In genomic region chr7:112391841-112392286, GRCh38 we compare ENCODE assay signal across 8 cellular contexts. TPM values are rescaled to one million over a fixed set of nuclear protein-coding genes. Genes with fewer than 3 reads are reported as not detected.
A peak's percentile ranks its signal among the peaks of the same experiment; 100 is the strongest.
DNase-seq lines count a peak whose midpoint lies in the region; ATAC-seq, FAIRE-seq and TF ChIP-seq lines count a peak whose summit lies in the region.
"Not testable (repeated sequence)": the region's sequence is repeated elsewhere in the genome, so short reads cannot be mapped to it uniquely, and the experiment has no call there.

No MANE protein-coding gene starts in this region.

- not testable (repeated sequence) for H2BK12ac ChIP-seq in H1 (ENCODE audit: low read depth, low read length)

- not testable (repeated sequence) for H3K27me3 Mint-ChIP-seq in IgD-negative memory B cell

- peak overlapping the region in 1 of 3 donors; percentile 58 for H3K27ac Mint-ChIP-seq in IgD-negative memory B cell

- not testable (repeated sequence) for H3K23me2 ChIP-seq in H1 (ENCODE audit: low read depth, low read length)

- not testable (repeated sequence) for H3K9me3 Mint-ChIP-seq in IgD-negative memory B cell

- H2AFZ ChIP-seq in OCI-LY3 (ENCODE audit: low read depth, low read length) = peak overlapping the region; percentile 76
- H2AFZ ChIP-seq in H1 (ENCODE audit: low read length) = 0 out of 2 replicates have a peak overlapping the region, but pooled peaks have one; percentile 7

- not testable (repeated sequence) for H2BK20ac ChIP-seq in H1 (ENCODE audit: low read length)

- H4K20me1 ChIP-seq in BLaER1 treated with 17β-estradiol and CSF1 and Interleukin-3, amounts not matched to agents 10 nM and 100 nM; OCI-LY3 (ENCODE audit: insufficient read depth, low read length); H1 (replicated peaks in 1 of 2; ENCODE audit: control insufficient read depth in 1 of 2, insufficient read depth in 2 of 2, low read length in 2 of 2): not testable (repeated sequence)

- H4K91ac ChIP-seq in H1 (replicated peaks; ENCODE audit: insufficient read length, low read length) = peak overlapping the region; percentile 90

- not testable (repeated sequence) for H3K79me1 ChIP-seq in H1 (ENCODE audit: low read depth, low read length)

- not testable (repeated sequence) for H4K8ac ChIP-seq in H1 (ENCODE audit: extremely low read depth, insufficient read depth, low read length)

- peak overlapping the region; percentile 95 for H4K5ac ChIP-seq in H1 (ENCODE audit: insufficient read length, low read depth, low read length)

- H3K79me2 ChIP-seq in OCI-LY3 (ENCODE audit: low read length); H1 (ENCODE audit: control insufficient read depth in 1 of 2, insufficient read depth in 2 of 2, low read length in 2 of 2): not testable (repeated sequence)

- not testable (repeated sequence) for H3K36me3 Mint-ChIP-seq in IgD-negative memory B cell

- H3K9me3 ChIP-seq in BLaER1 treated with 17β-estradiol and CSF1 and Interleukin-3, amounts not matched to agents 10 nM and 100 nM (replicated peaks in 1 of 11) = peaks cover 0 to 11% (median 0%) of the 10 kb centered on the region in 11 experiments; a peak in 1 of 22 replicates
- H3K9me3 ChIP-seq in OCI-LY3 (ENCODE audit: insufficient read depth, low read length); H1 (ENCODE audit: insufficient read depth in 2 of 2, low read depth in 1 of 2, low read length in 1 of 2): not testable (repeated sequence)

- H2BK15ac ChIP-seq in H1 (ENCODE audit: low read length) = not testable (repeated sequence)

- H3K18ac ChIP-seq in H1 (ENCODE audit: extremely low read depth, low read length) = 0 out of 2 replicates have a peak overlapping the region, but pooled peaks have one; percentile 40

- H3K36me3 ChIP-seq in BLaER1 treated with 17β-estradiol and CSF1 and Interleukin-3, amounts not matched to agents 10 nM and 100 nM; OCI-LY3 (replicated peaks; ENCODE audit: low read depth, low read length); H1 (ENCODE audit: control insufficient read depth in 2 of 4, insufficient read depth in 4 of 4, low read length in 3 of 4): not testable (repeated sequence)

- not testable (repeated sequence) for FAIRE-seq in H1 (lab: Jason Lieb, UNC)

- H3K56ac ChIP-seq in H1 (replicated peaks; ENCODE audit: insufficient read length, low read depth, low read length) = not testable (repeated sequence)

- CTCF ChIA-PET in H1 (lab: Charles Lee; ENCODE audit: partially characterized antibody) = interaction anchor here (0.9 kb wide), 1 partner anchor 39 kb away, joined by 3 read pairs; no protein-coding TSS in a partner anchor

- not testable (repeated sequence) for H3K4ac ChIP-seq in H1 (replicated peaks; ENCODE audit: insufficient read length, low read depth, low read length)

- H3K4me1 Mint-ChIP-seq in IgD-negative memory B cell = not testable (repeated sequence)

- not testable (repeated sequence) for H3K23ac ChIP-seq in H1 (ENCODE audit: insufficient read length)

- not testable (repeated sequence) for H2BK5ac ChIP-seq in H1 (ENCODE audit: low read depth, low read length)

- H3K4me1 ChIP-seq in BLaER1 treated with 17β-estradiol and CSF1 and Interleukin-3, amounts not matched to agents 10 nM and 100 nM = peaks cover 5 to 12% (median 8%) of the 10 kb centered on the region in 10 experiments; a peak in 17 of 20 replicates
- H3K4me1 ChIP-seq in OCI-LY3 (ENCODE audit: low read length); H1 (replicated peaks in 1 of 4; ENCODE audit: control insufficient read depth in 3 of 4, insufficient read depth in 4 of 4, low read length in 3 of 4): not testable (repeated sequence)

- POLR2A ChIA-PET in H1 (lab: Charles Lee; ENCODE audit: partially characterized antibody) = not testable (repeated sequence)

- H3K9ac ChIP-seq in BLaER1 treated with 17β-estradiol and CSF1 and Interleukin-3, amounts not matched to agents 10 nM and 100 nM = peak overlapping the region; percentile 73 to 89 (median 82)
- H3K9ac ChIP-seq in OCI-LY3 (ENCODE audit: low read length) (peak overlapping the region; percentile 68), H1 (replicated peaks in 1 of 4; ENCODE audit: extremely low read depth in 1 of 4, low read depth in 3 of 4, low read length in 3 of 4) (peak overlapping the region in 3 of 4 experiments; percentile 31 to 78 (median 76); a peak in 3 of 7 replicates)

- not testable (repeated sequence) for TF ChIP-seq EP300 in H1 (IDR thresholded peaks at IDR 0.05; ENCODE audit: borderline replicate concordance in 1 of 2, low read depth in 2 of 2, low read length in 2 of 2)

- not testable (repeated sequence) for H3K27me3 ChIP-seq in BLaER1 treated with 17β-estradiol and CSF1 and Interleukin-3, amounts not matched to agents 10 nM and 100 nM; OCI-LY3 (ENCODE audit: low read depth, low read length); H1 (replicated peaks in 1 of 4; ENCODE audit: control insufficient read depth in 3 of 4, extremely low read depth in 1 of 4, insufficient read depth in 3 of 4, low read length in 3 of 4)

- peak overlapping the region; percentile 77 to 95 (median 90) for H3K4me3 Mint-ChIP-seq in IgD-negative memory B cell

- WGBS in H1 (ENCODE audit: extremely low coverage in 1 of 2, insufficient coverage in 1 of 2, insufficient read length in 1 of 2, insufficient replicate concordance in 2 of 2, low coverage in 1 of 2, low lambda C conversion rate in 2 of 2, missing lambda C conversion rate in 1 of 2), 2 experiments = 2% methylated on average over 36 of the region's 37 CpGs; no CpG with 5 or more reads in 1 of the 2 experiments

- TF ChIP-seq RAD21 in H1 (IDR thresholded peaks at IDR 0.05 in 1 of 2, conservative IDR thresholded peaks at IDR 0.05 in 1 of 2; ENCODE audit: low read depth in 2 of 2, low read length in 2 of 2) = not testable (repeated sequence)

- H3K4me3 ChIP-seq in BLaER1 treated with 17β-estradiol and CSF1 and Interleukin-3, amounts not matched to agents 10 nM and 100 nM = peak overlapping the region; percentile 51 to 71 (median 64)
- H3K4me3 ChIP-seq in OCI-LY3 (ENCODE audit: low read length) (peak overlapping the region; percentile 74), H1 (ENCODE audit: extremely low read depth in 1 of 4, insufficient read depth in 2 of 4, low read depth in 3 of 4, low read length in 4 of 4) (peak overlapping the region; percentile 21 to 60 (median 46); a peak in 7 of 8 replicates)

- H3K27ac ChIP-seq in BLaER1 treated with 17β-estradiol and CSF1 and Interleukin-3, amounts not matched to agents 10 nM and 100 nM = peak overlapping the region; percentile 42 to 88 (median 82); a peak in 21 of 22 replicates
- H3K27ac ChIP-seq in OCI-LY3 (ENCODE audit: low read length) (peak overlapping the region; percentile 49), H1 (ENCODE audit: low read depth, low read length) (peak overlapping the region; percentile 9; the same call in 1 of the 2 replicates)

- H3K14ac ChIP-seq in H1 (ENCODE audit: insufficient read length) = not testable (repeated sequence)

- peak overlapping the region; percentile 51 to 87 (median 77) for H3K4me2 ChIP-seq in BLaER1 treated with 17β-estradiol and CSF1 and Interleukin-3, amounts not matched to agents 10 nM and 100 nM
- H3K4me2 ChIP-seq in OCI-LY3 (ENCODE audit: low read length) = peak overlapping the region; percentile 72
- H3K4me2 ChIP-seq in H1 (ENCODE audit: insufficient read depth in 1 of 2, low read depth in 2 of 2, low read length in 2 of 2) = peak overlapping the region; percentile 60 to 71

- peak; percentile 75 for ATAC-seq in GM19463 (IDR thresholded peaks at IDR 0.05; ENCODE audit: unreplicated experiment)

- not testable (repeated sequence) for H2BK120ac ChIP-seq in H1 (replicated peaks; ENCODE audit: low read depth, low read length)

- TF ChIP-seq CTCF in OCI-LY3 (IDR thresholded peaks at IDR 0.05; ENCODE audit: low read depth, low read length); H1 (IDR thresholded peaks at IDR 0.05; ENCODE audit: control extremely low read depth in 1 of 3, insufficient read depth in 1 of 3, low read depth in 1 of 3, low read length in 3 of 3): not testable (repeated sequence)

- DNase-seq in activated CD8-positive, alpha-beta memory T cell treated with anti-CD3 and anti-CD28 coated beads, Interleukin-2, amount 50 U/mL, for 4 hours = peak; percentile 70
- DNase-seq in H1 (ENCODE audit: low read depth in 1 of 2, low spot score in 2 of 2) = peak; percentile 19 to 72
- peak; percentile 20 for DNase-seq in medulla oblongata (ENCODE audit: extremely low spot score)
- DNase-seq in stimulated activated CD4-positive, alpha-beta T cell treated with anti-CD3 and anti-CD28 coated beads, Interleukin-4, amount 100 ng/mL, for 48 hours (ENCODE audit: low read depth in 2 of 2) = peak; percentile 42 to 57

- not testable (repeated sequence) for H2AK5ac ChIP-seq in H1 (ENCODE audit: low read depth, low read length)

- TF ChIP-seq POLR2A in H1 (IDR thresholded peaks at IDR 0.05; ENCODE audit: control extremely low read depth in 1 of 2, low read depth in 2 of 2, low read length in 2 of 2) = peak in 1 of 2 experiments; percentile 41; a peak in 1 of 3 replicates

TF ChIP-seq in H1, 55 proteins besides CTCF, POLR2A, EP300 and RAD21 (continues in another document):
- TF ChIP-seq MAX (IDR thresholded peaks at IDR 0.05) = peak; percentile 95
- peak; percentile 52; the same call in 1 of the 2 replicates for TF ChIP-seq TAF1 (IDR thresholded peaks at IDR 0.05; ENCODE audit: low read depth, low read length)
- TF ChIP-seq TBP (IDR thresholded peaks at IDR 0.05; ENCODE audit: low read depth, low read length) = 0 out of 2 replicates have a peak, but pooled peaks have one; percentile 24

RNA-seq across cellular contexts. Expression of gene IFRD1, which starts 58.4 kb away (rescaled TPM):
- polyA plus RNA-seq in IgD-negative memory B cell (38.4 TPM), H1 (2011; rRNA removed) (17.1 and 23.0 TPM in 2 replicates)
- total RNA-seq in H1 (2021; fragmentation: NEBNext Ultra II Directional; extraction: Animal tissue kit (Norgen Biotek cat#: 25700)) = 50.4 and 50.5 TPM in 2 replicates
- polyA plus RNA-seq in H1 (2011; cell fraction: cytosol; rRNA removed) = 35.7 TPM
- 35.8 TPM for polyA plus RNA-seq in H1 (2011; cell fraction: nucleus; rRNA removed)
- 21.6 to 48.4 TPM (median 26.3 TPM) in 4 replicates for polyA plus RNA-seq in H1 (2012, experiment 1 of 2)
- polyA plus RNA-seq in H1 (2012, experiment 2 of 2) = 3.2 TPM
- 31.7 TPM for polyA plus RNA-seq in H1 (2013, experiment 1 of 2)
- 31.0 TPM for polyA plus RNA-seq in H1 (2013, experiment 2 of 2)
- 30.4 and 42.0 TPM in 2 replicates for polyA minus RNA-seq in H1 (2011; rRNA and poly(A)+ RNA removed)
- polyA minus RNA-seq in H1 (2011; cell fraction: cytosol; rRNA and poly(A)+ RNA removed) = 19.4 TPM
- 72.0 TPM for polyA minus RNA-seq in H1 (2011; cell fraction: nucleus; rRNA and poly(A)+ RNA removed)

Comparison
In these comparisons a context has a peak if more than half of its experiments do, and no peak if none do; other contexts are left out.
1. Peak in every context shown above with its lines: DNase-seq, ATAC-seq, H3K4me3 ChIP-seq and H3K27ac ChIP-seq.
2. H3K27ac ChIP-seq: peak in every context shown above with its lines; median percentile 82 in BLaER1 treated with 17β-estradiol and CSF1 and Interleukin-3, amounts not matched to agents 10 nM and 100 nM; 49 in OCI-LY3; 9 in H1.
3. DNase-seq: peak in every context shown above with its lines; median percentile 70 in activated CD8-positive, alpha-beta memory T cell treated with anti-CD3 and anti-CD28 coated beads, Interleukin-2, amount 50 U/mL, for 4 hours; 50 in stimulated activated CD4-positive, alpha-beta T cell treated with anti-CD3 and anti-CD28 coated beads, Interleukin-4, amount 100 ng/mL, for 48 hours; 46 in H1; 20 in medulla oblongata.